Comparison of ENCODE assay signal across 7 cellular contexts in genomic region chr19:49987159-49987698, GRCh38. TPM values are rescaled to one million over a fixed set of nuclear protein-coding genes. Genes with fewer than 3 reads are reported as not detected.
DNase-seq lines count a peak whose midpoint lies in the region; ATAC-seq and TF ChIP-seq lines count a peak whose summit lies in the region.

No MANE protein-coding gene starts in this region.

- no peak overlapping the region for H3K4me3 Mint-ChIP-seq in activated naive CD8-positive, alpha-beta T cell
- no peak overlapping the region for H3K4me3 Mint-ChIP-seq in progenitor cell of endocrine pancreas (ENCODE audit: low read depth)

- peaks cover 18% of the 10 kb centered on the region for H3K36me3 Mint-ChIP-seq in activated naive CD8-positive, alpha-beta T cell
- peaks cover 11% of the 10 kb centered on the region for H3K36me3 Mint-ChIP-seq in progenitor cell of endocrine pancreas (ENCODE audit: insufficient read depth)

- H3K27me3 Mint-ChIP-seq in activated naive CD8-positive, alpha-beta T cell: no peaks in the 10 kb centered on the region
- no peaks in the 10 kb centered on the region for H3K27me3 Mint-ChIP-seq in progenitor cell of endocrine pancreas

- peaks cover 10% of the 10 kb centered on the region for H3K4me1 Mint-ChIP-seq in activated naive CD8-positive, alpha-beta T cell (ENCODE audit: low read depth)
- H3K4me1 Mint-ChIP-seq in progenitor cell of endocrine pancreas (ENCODE audit: low read depth): no peaks in the 10 kb centered on the region

- TF ChIP-seq CTCF in progenitor cell of endocrine pancreas (IDR thresholded peaks at IDR 0.05; ENCODE audit: unreplicated experiment) (peak; percentile 23), upper lobe of right lung (IDR thresholded peaks at IDR 0.05) (no peak)

- peak; percentile 76 for DNase-seq in HCEC 1CT
- peak; percentile 29 for DNase-seq in SKM-1 (lab: John Stamatoyannopoulos, UW; ENCODE audit: unreplicated experiment)
- peak; percentile 89 for DNase-seq in Right ventricle myocardium inferior (ENCODE audit: missing footprints)
- DNase-seq in progenitor cell of endocrine pancreas (ENCODE audit: low spot score, unreplicated experiment): peak; percentile 94
- peak; percentile 87 for DNase-seq in upper lobe of right lung
- DNase-seq in NCI-H146 treated with DMSO at 0.1 percent for 48 hours (lab: John Stamatoyannopoulos, UW; ENCODE audit: unreplicated experiment): no peak

- H3K4me3 ChIP-seq in upper lobe of right lung: no peak overlapping the region

- H3K9me3 ChIP-seq in upper lobe of right lung: no peaks in the 10 kb centered on the region

- H3K9me3 Mint-ChIP-seq in activated naive CD8-positive, alpha-beta T cell (ENCODE audit: low read depth): no peaks in the 10 kb centered on the region
- H3K9me3 Mint-ChIP-seq in progenitor cell of endocrine pancreas (ENCODE audit: low read depth): no peaks in the 10 kb centered on the region

- H3K4me1 ChIP-seq in upper lobe of right lung: no peaks in the 10 kb centered on the region

- ATAC-seq in Right ventricle myocardium inferior: peak; percentile 79
- peak; percentile 94 for ATAC-seq in upper lobe of right lung

- intact Hi-C loops in Right ventricle myocardium inferior (cut with DNase I): no loop called here
- intact Hi-C loops in upper lobe of right lung (cut with DNase I): no loop called here

- H3K27me3 ChIP-seq in upper lobe of right lung: no peaks in the 10 kb centered on the region

- H3K27ac Mint-ChIP-seq in activated naive CD8-positive, alpha-beta T cell: peak overlapping the region; percentile 35
- peak overlapping the region; percentile 10 for H3K27ac Mint-ChIP-seq in progenitor cell of endocrine pancreas

- H3K27ac ChIP-seq in upper lobe of right lung: no peak overlapping the region

- H3K36me3 ChIP-seq in upper lobe of right lung: peaks cover 69% of the 10 kb centered on the region

RNA-seq across cellular contexts. Expression of gene SIGLEC11, which starts 26.3 kb away (rescaled TPM):
- total RNA-seq in Right ventricle myocardium inferior: 0.60 TPM
- total RNA-seq in progenitor cell of endocrine pancreas: not detected in 2 replicates
- 2.5 TPM for total RNA-seq in upper lobe of right lung

RNA-seq across cellular contexts. Expression of gene VRK3, which starts 37.9 kb away (rescaled TPM):
- total RNA-seq in Right ventricle myocardium inferior (22.9 TPM), progenitor cell of endocrine pancreas (45.4 and 53.4 TPM in 2 replicates), upper lobe of right lung (39.5 TPM)

RNA-seq across cellular contexts. Expression of gene ZNF473, which starts 38.6 kb away (rescaled TPM):
- 3.2 TPM for total RNA-seq in Right ventricle myocardium inferior
- 15.5 TPM in 2 replicates for total RNA-seq in progenitor cell of endocrine pancreas
- 8.4 TPM for total RNA-seq in upper lobe of right lung

RNA-seq across cellular contexts. Expression of gene NUP62, which starts 57.9 kb away (rescaled TPM):
- 30.4 TPM for total RNA-seq in Right ventricle myocardium inferior
- 80.8 and 85.9 TPM in 2 replicates for total RNA-seq in progenitor cell of endocrine pancreas
- total RNA-seq in upper lobe of right lung: 39.3 TPM

RNA-seq across cellular contexts. Expression of gene ATF5, which starts 58.2 kb away (rescaled TPM):
- total RNA-seq in Right ventricle myocardium inferior (10.4 TPM), progenitor cell of endocrine pancreas (14.5 and 15.9 TPM in 2 replicates), upper lobe of right lung (14.1 TPM)
